In genomic region chr17:64217249-64217652, GRCh38 we compare ENCODE assay signal across 8 cellular contexts. TPM values are rescaled to one million over a fixed set of nuclear protein-coding genes. Genes with fewer than 3 reads are reported as not detected.
A peak's percentile ranks its signal among the peaks of the same experiment; 100 is the strongest.
DNase-seq lines count a peak whose midpoint lies in the region; ATAC-seq, FAIRE-seq and TF ChIP-seq lines count a peak whose summit lies in the region.
"Had no signal": no experiment of that assay in that cellular context is flagged by ENCODE, and none has a peak within 500 bp of the region (broad histone marks: within the 10 kb centered on the region; RNA-seq: fewer than 3 reads in every experiment).

No MANE protein-coding gene starts in this region.

- H3K79me2 ChIP-seq in GM12878 (ENCODE audit: control insufficient read depth, insufficient read depth, low read length) (no peaks in the 10 kb centered on the region; the same call in 1 of the 2 replicates), HepG2 (ENCODE audit: insufficient read depth, low read length) (peaks cover 42% of the 10 kb centered on the region)

- in situ Hi-C loops in GM12878 (cut with MboI) (no loop called here), HepG2 (cut with HindIII; ENCODE audit: extremely low pct_ligation_motif_present, low pct_unique_long_range_greater_than_20kb) (no loop called here)

- TF ChIP-seq CTCF in GM12878 (IDR thresholded peaks at IDR 0.05 in 2 of 3, conservative IDR thresholded peaks at IDR 0.05 in 1 of 3; ENCODE audit: control insufficient read depth in 2 of 3, extremely low read depth in 1 of 3, insufficient read depth in 1 of 3, low read depth in 3 of 3, low read length in 3 of 3) (no peak), HepG2 (CRISPR knock-in tag; IDR thresholded peaks at IDR 0.05) (no peak), stomach (IDR thresholded peaks at IDR 0.05) (no peak)

- WGBS in GM12878 (ENCODE audit: insufficient coverage, insufficient replicate concordance, low lambda C conversion rate, missing lambda C conversion rate), result 72% methylated on average over 6 of the region's 6 CpGs
- whole genome bisulfite sequencing in HepG2 (ENCODE audit: low lambda C conversion rate), result 42% methylated on average over 5 of the region's 6 CpGs
- WGBS in stomach, 5 donors, result 75 to 85% (median 80%) methylated on average over 6 of the region's 6 CpGs

- peak; percentile 9 for ATAC-seq in HG02678 (IDR thresholded peaks at IDR 0.05; ENCODE audit: unreplicated experiment)
- ATAC-seq in GM12878, result peak; percentile 49
- peak; percentile 70 for ATAC-seq in HepG2
- ATAC-seq in HG03039 (IDR thresholded peaks at IDR 0.05; ENCODE audit: unreplicated experiment), result no peak

- no peaks in the 10 kb centered on the region for H3K9me3 ChIP-seq in GM12878 (replicated peaks; ENCODE audit: control insufficient read depth, insufficient read depth, low read length)
- H3K9me3 ChIP-seq in HepG2 (ENCODE audit: low read length), result no peaks in the 10 kb centered on the region
- no peaks in the 10 kb centered on the region for H3K9me3 ChIP-seq in stomach

- H3K27me3 ChIP-seq in GM12878 (replicated peaks in 1 of 2; ENCODE audit: control insufficient read depth in 2 of 2, insufficient read depth in 2 of 2, low read length in 1 of 2) (no peaks in the 10 kb centered on the region), HepG2 (ENCODE audit: control insufficient read depth in 1 of 2, insufficient read depth in 2 of 2, low read length in 2 of 2) (no peaks in the 10 kb centered on the region), stomach (no peaks in the 10 kb centered on the region)

- no peak overlapping the region for H3K4me3 Mint-ChIP-seq in activated T-helper 1 cell treated with anti-CD3 and anti-CD28 coated beads, Interleukin-12 subunit alpha, Interleukin-12 subunit beta, Interleukin-2, Interleukin-4 antibody, amounts not matched to agents 30 ng/mL and 10 ng/mL and 1 ng/mL, durations not matched to agents 14 hours and 24 hours and 36 hours

- POLR2A ChIA-PET in GM12878 (lab: Charles Lee) (interaction anchor here (1.0 to 1.2 kb wide), 4 partner anchors 11 to 71 kb away, joined by 3 to 8 read pairs (median 3); no protein-coding TSS in a partner anchor), HepG2 (lab: Yijun Ruan, JAX) (interaction anchor here (0.6 to 6.1 kb wide), 17 partner anchors 10 to 280 kb away, joined by 3 to 127 read pairs (median 8); partner anchors contain the start of genes ERN1, POLG2 and TEX2)

- no peaks in the 10 kb centered on the region for H3K9me3 Mint-ChIP-seq in activated T-helper 1 cell treated with anti-CD3 and anti-CD28 coated beads, Interleukin-12 subunit alpha, Interleukin-12 subunit beta, Interleukin-2, Interleukin-4 antibody, amounts not matched to agents 30 ng/mL and 10 ng/mL and 1 ng/mL, durations not matched to agents 14 hours and 24 hours and 36 hours

- RAD21 ChIA-PET in GM12878 (lab: Charles Lee; ENCODE audit: unreplicated experiment), result interaction anchor here (1.0 kb wide), 2 partner anchors 58 to 60 kb away, joined by 3 read pairs; no protein-coding TSS in a partner anchor

- H3K4me3 ChIP-seq in GM12878 (no peak overlapping the region), HepG2 (replicated peaks in 1 of 3; ENCODE audit: insufficient read depth in 1 of 3, low read depth in 2 of 3, low read length in 3 of 3) (peak overlapping the region; percentile 6 to 68 (median 55); a peak in 3 of 6 replicates), stomach (no peak overlapping the region)

- no peak for TF ChIP-seq RAD21 in GM12878 (IDR thresholded peaks at IDR 0.05; ENCODE audit: insufficient read depth, low read depth, low read length)
- TF ChIP-seq RAD21 in HepG2 (CRISPR knock-in tag; IDR thresholded peaks at IDR 0.05), result no peak

- H2AFZ ChIP-seq in GM12878 (ENCODE audit: control insufficient read depth, low read depth, low read length) (no peak overlapping the region), HepG2 (ENCODE audit: low read length) (no peak overlapping the region)

- H3K9ac ChIP-seq in GM12878 (ENCODE audit: control insufficient read depth, insufficient read depth, low read length) (no peak overlapping the region), HepG2 (ENCODE audit: insufficient read depth, low read depth, low read length) (peak overlapping the region; percentile 81)

- peaks cover 22% of the 10 kb centered on the region for H3K4me1 ChIP-seq in GM12878 (ENCODE audit: control insufficient read depth, insufficient read depth, low read length)
- H3K4me1 ChIP-seq in HepG2 (ENCODE audit: insufficient read depth, low read length), result peaks cover 48% of the 10 kb centered on the region
- H3K4me1 ChIP-seq in stomach, result peaks cover 26 to 64% (median 41%) of the 10 kb centered on the region in 4 donors

- H3K36me3 ChIP-seq in GM12878 (ENCODE audit: control insufficient read depth in 2 of 2, insufficient read depth in 2 of 2, low read length in 1 of 2) (peaks cover 5% of the 10 kb centered on the region in 2 experiments; a peak in 3 of 4 replicates), HepG2 (replicated peaks in 1 of 2; ENCODE audit: control insufficient read depth in 1 of 2, insufficient read depth in 2 of 2, low read length in 2 of 2) (peaks cover 13 to 19% of the 10 kb centered on the region in 2 experiments), stomach (peaks cover 8 to 19% (median 18%) of the 10 kb centered on the region in 4 donors)

- SMC1A ChIA-PET in GM12878 (lab: Charles Lee; ENCODE audit: uncharacterized antibody, unreplicated experiment), result interaction anchor here (0.7 to 2.1 kb wide), 10 partner anchors 11 to 665 kb away, joined by 3 to 5 read pairs (median 3); no protein-coding TSS in a partner anchor

- H3K27ac ChIP-seq in GM12878 (ENCODE audit: control insufficient read depth, insufficient read depth) (peak overlapping the region; percentile 24; the same call in 1 of the 2 replicates), HepG2 (ENCODE audit: extremely low read length, insufficient read depth, low read length) (peak overlapping the region; percentile 97), stomach (peak overlapping the region; percentile 1 to 74 (median 62))

- CTCF ChIA-PET in GM12878 (lab: Yijun Ruan, JAX), result interaction anchor here (1.0 to 2.6 kb wide), 7 partner anchors 9 to 202 kb away, joined by 3 to 9 read pairs (median 4); no protein-coding TSS in a partner anchor
- CTCF ChIA-PET in HepG2 (lab: Yijun Ruan, JAX; ENCODE audit: low intra/inter-chr PET ratio, low total read pairs), result interaction anchor here (1.2 to 1.3 kb wide), 2 partner anchors 64 to 74 kb away, joined by 3 to 6 read pairs; no protein-coding TSS in a partner anchor

- BruUV-seq in GM12878 (replicated peaks; lab: Mats Ljungman, UMichigan) (no TSS peak), HepG2 (replicated peaks; lab: Mats Ljungman, UMichigan) (TSS peak; percentile 98)

- peak overlapping the region; percentile 78 for H3K4me2 ChIP-seq in GM12878 (ENCODE audit: control insufficient read depth, insufficient read depth)
- H3K4me2 ChIP-seq in HepG2 (ENCODE audit: low read depth, low read length), result peak overlapping the region; percentile 97

- peaks cover 14% of the 10 kb centered on the region for H3K36me3 Mint-ChIP-seq in activated T-helper 1 cell treated with anti-CD3 and anti-CD28 coated beads, Interleukin-12 subunit alpha, Interleukin-12 subunit beta, Interleukin-2, Interleukin-4 antibody, amounts not matched to agents 30 ng/mL and 10 ng/mL and 1 ng/mL, durations not matched to agents 14 hours and 24 hours and 36 hours (ENCODE audit: low read depth)

- no peaks in the 10 kb centered on the region for H4K20me1 ChIP-seq in GM12878 (ENCODE audit: control insufficient read depth, insufficient read depth)
- no peaks in the 10 kb centered on the region for H4K20me1 ChIP-seq in HepG2 (ENCODE audit: insufficient read depth, low read length)

- H3K27me3 Mint-ChIP-seq in activated T-helper 1 cell treated with anti-CD3 and anti-CD28 coated beads, Interleukin-12 subunit alpha, Interleukin-12 subunit beta, Interleukin-2, Interleukin-4 antibody, amounts not matched to agents 30 ng/mL and 10 ng/mL and 1 ng/mL, durations not matched to agents 14 hours and 24 hours and 36 hours (ENCODE audit: insufficient read depth), result peaks cover 4% of the 10 kb centered on the region

- no peak for TF ChIP-seq POLR2A in GM12878 (IDR thresholded peaks at IDR 0.05; ENCODE audit: low read depth, low read length)
- TF ChIP-seq POLR2A in HepG2 (IDR thresholded peaks at IDR 0.05; ENCODE audit: insufficient read depth in 1 of 2, low read depth in 2 of 2, low read length in 2 of 2), result peak in 1 of 2 experiments; percentile 0; a peak in 1 of 4 replicates
- TF ChIP-seq POLR2A in stomach (IDR thresholded peaks at IDR 0.05), result no peak

- no peak for FAIRE-seq in GM12878 (lab: Jason Lieb, UNC)
- FAIRE-seq in HepG2 (lab: Jason Lieb, UNC), result peak; percentile 49

- no peak overlapping the region for H3K27ac Mint-ChIP-seq in activated T-helper 1 cell treated with anti-CD3 and anti-CD28 coated beads, Interleukin-12 subunit alpha, Interleukin-12 subunit beta, Interleukin-2, Interleukin-4 antibody, amounts not matched to agents 30 ng/mL and 10 ng/mL and 1 ng/mL, durations not matched to agents 14 hours and 24 hours and 36 hours

- intact Hi-C loops in GM12878 (cut with micrococcal nuclease; ENCODE audit: unreplicated experiment) (loop anchor here (2.0 kb wide), 1 partner anchor 64 kb away; no protein-coding TSS in a partner anchor), HepG2 (cut with micrococcal nuclease; ENCODE audit: unreplicated experiment) (loop anchor here (2.0 to 5.0 kb wide), 3 partner anchors 24 to 60 kb away; partner anchors contain the start of gene TEX2), stomach (cut with DNase I; ENCODE audit: low total_unique reads) (no loop called here)
- intact Hi-C loops in activated T-helper 1 cell treated with anti-CD3 and anti-CD28 coated beads, Interleukin-12 subunit alpha, Interleukin-12 subunit beta, Interleukin-2, Interleukin-4 antibody, amounts not matched to agents 30 ng/mL and 10 ng/mL and 1 ng/mL, durations not matched to agents 14 hours and 24 hours and 36 hours (cut with micrococcal nuclease), result loop anchor here (5.0 kb wide), 2 partner anchors 65 to 70 kb away; no protein-coding TSS in a partner anchor

- no peak for DNase-seq in GM12878 (ENCODE audit: low read depth, low spot score)
- peak; percentile 44 for DNase-seq in HepG2 (ENCODE audit: low spot score)
- DNase-seq in stomach, result no peak
- DNase-seq in AML-193 (lab: John Stamatoyannopoulos, UW), result no peak
- no peak for DNase-seq in activated T-helper 1 cell treated with anti-CD3 and anti-CD28 coated beads, Interleukin-12 subunit alpha, Interleukin-12 subunit beta, Interleukin-2, Interleukin-4 antibody, amounts not matched to agents 30 ng/mL and 10 ng/mL and 1 ng/mL, durations not matched to agents 14 hours and 24 hours and 36 hours (ENCODE audit: low spot score)
- DNase-seq: NCI-H2171 had no signal

- H3K4me1 Mint-ChIP-seq in activated T-helper 1 cell treated with anti-CD3 and anti-CD28 coated beads, Interleukin-12 subunit alpha, Interleukin-12 subunit beta, Interleukin-2, Interleukin-4 antibody, amounts not matched to agents 30 ng/mL and 10 ng/mL and 1 ng/mL, durations not matched to agents 14 hours and 24 hours and 36 hours (ENCODE audit: low read depth), result peaks cover 12% of the 10 kb centered on the region

- TF ChIP-seq EP300 in GM12878 (IDR thresholded peaks at IDR 0.05; ENCODE audit: borderline replicate concordance in 1 of 2, control insufficient read depth in 1 of 2, low read depth in 2 of 2, low read length in 2 of 2) (no peak), HepG2 (IDR thresholded peaks at IDR 0.05; ENCODE audit: low read depth in 2 of 2, low read length in 2 of 2) (no peak), HepG2 (CRISPR knock-in tag; IDR thresholded peaks at IDR 0.05; ENCODE audit: borderline replicate concordance) (no peak), stomach (IDR thresholded peaks at IDR 0.05) (no peak)

RNA-seq across cellular contexts. Expression of gene TEX2, which starts 45.8 kb away (rescaled TPM):
- 17.1 and 20.9 TPM in 2 replicates for total RNA-seq in GM12878 (2013; cell fraction: nucleolus; rRNA removed)
- total RNA-seq in GM12878 (2014; rRNA removed) (16.2 and 18.5 TPM in 2 replicates), GM12878 (2014; rRNA removed; fragmentation: Illumina TruSeq; extraction: Trizol) (15.0 and 16.5 TPM in 2 replicates), GM12878 (2021) (18.8 and 21.5 TPM in 2 replicates), HepG2 (2016; rRNA removed; fragmentation: Illumina TruSeq; extraction: Trizol) (33.6 and 37.7 TPM in 2 replicates), stomach (10 to 100 TPM; 17.5 to 50.6 (median 40.0) TPM)
- 3.5 TPM for polyA plus RNA-seq in GM12878 (2011; ENCODE audit: low read depth)
- polyA plus RNA-seq in GM12878 (2011; rRNA removed) (8.8 and 9.9 TPM in 2 replicates), GM12878 (2014; fragmentation: Illumina TruSeq; extraction: Trizol) (19.9 and 21.9 TPM in 2 replicates), GM12878 (2014; fragmentation: Nextera tagmentation; extraction: Ambion mirVana) (1 to 10 TPM; 3.8 to 4.3 TPM), GM12878 (2014; rRNA removed) (12.4 and 12.8 TPM in 2 replicates), GM12878 (2016; fragmentation: Nextera tagmentation; extraction: Ambion mirVana) (10 to 100 TPM; 16.6 to 18.0 TPM), HepG2 (2011; rRNA removed) (20.5 and 21.4 TPM in 2 replicates), stomach (1 to 10 TPM; 5.8 to 8.0 (median 7.7) TPM)
- 8.1 and 8.5 TPM in 2 replicates for polyA plus RNA-seq in GM12878 (2011; cell fraction: cytosol; rRNA removed)
- polyA plus RNA-seq in GM12878 (2011; cell fraction: nucleus; rRNA removed), result 9.5 and 11.2 TPM in 2 replicates
- polyA plus RNA-seq in GM12878 (2012), result 4.8 and 5.6 TPM in 2 replicates
- polyA minus RNA-seq in GM12878 (2011; rRNA and poly(A)+ RNA removed), result 16.0 and 17.3 TPM in 2 replicates
- 3.3 and 3.8 TPM in 2 replicates for polyA minus RNA-seq in GM12878 (2011; cell fraction: cytosol; rRNA and poly(A)+ RNA removed)
- polyA minus RNA-seq in GM12878 (2011; cell fraction: nucleus; rRNA and poly(A)+ RNA removed), result 7.9 and 15.2 TPM in 2 replicates
- 39.3 and 46.4 TPM in 2 replicates for total RNA-seq in HepG2 (2016; cell fraction: cytosol; rRNA removed; fragmentation: Illumina TruSeq; extraction: Trizol; ENCODE audit: low read depth)
- total RNA-seq in HepG2 (2016; cell fraction: insoluble cytoplasmic fraction; rRNA removed; fragmentation: Illumina TruSeq; extraction: Trizol), result 34.0 and 36.8 TPM in 2 replicates
- total RNA-seq in HepG2 (2016; cell fraction: membrane; rRNA removed; fragmentation: Illumina TruSeq; extraction: Trizol), result 31.0 and 33.3 TPM in 2 replicates
- total RNA-seq in HepG2 (2016; cell fraction: nucleus; rRNA removed; fragmentation: Illumina TruSeq; extraction: Trizol), result 34.2 and 45.0 TPM in 2 replicates
- polyA plus RNA-seq in HepG2 (2011; cell fraction: cytosol; rRNA removed), result 16.3 and 20.0 TPM in 2 replicates
- 17.9 and 18.8 TPM in 2 replicates for polyA plus RNA-seq in HepG2 (2011; cell fraction: nucleus; rRNA removed)
- polyA plus RNA-seq in HepG2 (2012), result 19.2 and 20.2 TPM in 2 replicates
- polyA plus RNA-seq in HepG2 (2016; cell fraction: cytosol; fragmentation: Illumina TruSeq; extraction: Trizol; ENCODE audit: low read depth), result 3.9 and 4.4 TPM in 2 replicates
- 23.0 and 24.7 TPM in 2 replicates for polyA plus RNA-seq in HepG2 (2016; cell fraction: insoluble cytoplasmic fraction; fragmentation: Illumina TruSeq; extraction: Trizol; ENCODE audit: low read depth)
- 10.7 and 11.7 TPM in 2 replicates for polyA plus RNA-seq in HepG2 (2016; cell fraction: membrane; fragmentation: Illumina TruSeq; extraction: Trizol; ENCODE audit: low read depth)
- 36.0 and 41.1 TPM in 2 replicates for polyA plus RNA-seq in HepG2 (2016; cell fraction: nucleus; fragmentation: Illumina TruSeq; extraction: Trizol; ENCODE audit: insufficient read depth, low read depth)
- polyA minus RNA-seq in HepG2 (2011; rRNA and poly(A)+ RNA removed; ENCODE audit: low replicate concordance), result 27.3 and 38.7 TPM in 2 replicates
- 16.9 and 17.5 TPM in 2 replicates for polyA minus RNA-seq in HepG2 (2011; cell fraction: cytosol; rRNA and poly(A)+ RNA removed)
- polyA minus RNA-seq in HepG2 (2011; cell fraction: nucleus; rRNA and poly(A)+ RNA removed), result 29.2 and 37.3 TPM in 2 replicates
- 20.6 and 21.9 TPM in 2 replicates for total RNA-seq in activated T-helper 1 cell treated with anti-CD3 and anti-CD28 coated beads, Interleukin-12 subunit alpha, Interleukin-12 subunit beta, Interleukin-2, Interleukin-4 antibody, amounts not matched to agents 30 ng/mL and 10 ng/mL and 1 ng/mL, durations not matched to agents 14 hours and 24 hours and 36 hours

Comparison
In these comparisons a context has a peak if more than half of its experiments do, and no peak if none do; other contexts are left out.
1. H3K27ac ChIP-seq: peak in every context shown above with its lines; median percentile 97 in HepG2; 62 in stomach; 24 in GM12878.
2. H3K4me3 ChIP-seq: peak in HepG2 (3 of 3); none in GM12878 (single experiment) and stomach (0 of 4).